Comparison of ENCODE assay signal across 15 cellular contexts in the genomic region with DNA sequence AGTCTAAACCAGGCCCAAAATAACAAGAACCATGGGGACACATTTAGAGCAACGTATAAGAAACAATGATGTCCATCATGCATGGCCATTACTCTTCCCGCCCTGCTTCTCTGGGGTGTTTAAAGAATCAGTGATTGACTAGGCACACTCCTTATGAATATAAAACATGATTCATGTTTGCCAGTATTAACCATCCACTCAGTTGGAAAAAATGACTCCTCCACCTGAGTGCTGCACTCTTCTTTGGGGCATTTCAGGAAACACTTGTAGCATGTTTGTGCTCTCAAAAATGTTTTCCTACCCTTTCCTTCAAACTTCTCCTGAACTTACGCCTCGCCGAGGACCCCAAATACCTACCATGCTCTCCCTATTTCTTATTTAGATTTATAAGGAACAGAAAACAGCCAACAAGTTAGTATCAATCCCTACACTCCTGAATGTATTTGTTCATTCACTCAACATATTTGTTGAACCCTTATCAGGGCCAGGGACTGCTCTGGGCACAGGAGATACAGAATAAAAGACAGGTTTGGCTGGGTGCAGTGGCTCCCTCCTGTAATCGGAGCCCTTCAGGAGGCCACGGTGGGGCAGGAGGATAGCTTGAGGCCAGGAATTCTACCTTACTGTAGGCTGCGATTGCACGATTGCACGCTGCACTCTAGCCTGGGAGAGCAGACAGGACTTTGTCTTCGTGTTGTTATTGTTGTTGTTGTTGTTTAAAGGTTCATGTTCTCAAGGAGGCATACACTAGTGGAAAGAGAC.
A peak's percentile ranks its signal among the peaks of the same experiment; 100 is the strongest.
DNase-seq lines count a peak whose midpoint lies in the region; ATAC-seq, FAIRE-seq and TF ChIP-seq lines count a peak whose summit lies in the region.
"Had no signal": no experiment of that assay in that cellular context is flagged by ENCODE, and none has a peak within 500 bp of the region (broad histone marks: within the 10 kb centered on the region; RNA-seq: fewer than 3 reads in every experiment).

No MANE protein-coding gene starts in this region.

- peaks cover 27% of the 10 kb centered on the region for H3K4me1 Mint-ChIP-seq in activated CD4-positive, alpha-beta memory T cell treated with anti-CD3 and anti-CD28 coated beads for 36 hours (ENCODE audit: low read depth)
- H3K4me1 Mint-ChIP-seq in activated CD4-positive, alpha-beta memory T cell treated with anti-CD3 and anti-CD28 coated beads, Interleukin-2, amount 10 ng/mL, durations not matched to agents 7 days and 5 days, result peaks cover 34% of the 10 kb centered on the region
- H3K4me1 Mint-ChIP-seq in central memory CD8-positive, alpha-beta T cell, result peaks cover 23% of the 10 kb centered on the region

- CTCF ChIA-PET in activated CD4-positive, alpha-beta memory T cell treated with anti-CD3 and anti-CD28 coated beads for 36 hours (lab: Charles Lee), result no interaction called here
- CTCF ChIA-PET in activated CD4-positive, alpha-beta memory T cell treated with anti-CD3 and anti-CD28 coated beads, Interleukin-2, amount 10 ng/mL, durations not matched to agents 7 days and 5 days (lab: Charles Lee), result no interaction called here

- H3K14ac ChIP-seq in mesenchymal stem cell (ENCODE audit: low read length in 2 of 2), result no peak overlapping the region

- H2BK12ac ChIP-seq in mesenchymal stem cell (ENCODE audit: low read length in 2 of 2), result peak overlapping the region; percentile 0 to 50

- H4K91ac ChIP-seq in mesenchymal stem cell (ENCODE audit: low read length), result no peak overlapping the region

- H3K27ac ChIP-seq in mesenchymal stem cell (ENCODE audit: low read length, poor library complexity, severe bottlenecking) (no peak overlapping the region), testis (peak overlapping the region; percentile 82 to 93)

- ATAC-seq in central memory CD8-positive, alpha-beta T cell (replicated peaks; ENCODE audit: extremely low read depth, poor library complexity, severe bottlenecking), result no peak
- no peak for ATAC-seq in GM19463 (IDR thresholded peaks at IDR 0.05; ENCODE audit: unreplicated experiment)

- H3K4me2 ChIP-seq in mesenchymal stem cell (ENCODE audit: low read length, poor library complexity, severe bottlenecking), result no peak overlapping the region

- no peaks in the 10 kb centered on the region for H3K36me3 ChIP-seq in mesenchymal stem cell (ENCODE audit: control insufficient read depth in 1 of 2, insufficient read depth in 2 of 2, low read depth in 1 of 2, low read length in 2 of 2)
- no peaks in the 10 kb centered on the region for H3K36me3 ChIP-seq in testis (ENCODE audit: low read depth, missing control alignments)

- H2AK5ac ChIP-seq in mesenchymal stem cell (ENCODE audit: low read length, severe bottlenecking), result no peak overlapping the region

- H3K9ac ChIP-seq in mesenchymal stem cell (ENCODE audit: low read length), result peak overlapping the region; percentile 92

- H2BK120ac ChIP-seq in mesenchymal stem cell (ENCODE audit: low read depth, low read length), result no peak overlapping the region

- TF ChIP-seq CTCF in testis (IDR thresholded peaks at IDR 0.05), result no peak

- H3K4me1 ChIP-seq in mesenchymal stem cell (ENCODE audit: control insufficient read depth, insufficient read depth, low read depth, low read length) (peaks cover 4% of the 10 kb centered on the region), testis (peaks cover 29% of the 10 kb centered on the region)

- no peaks in the 10 kb centered on the region for H3K9me3 Mint-ChIP-seq in activated CD4-positive, alpha-beta memory T cell treated with anti-CD3 and anti-CD28 coated beads for 36 hours
- H3K9me3 Mint-ChIP-seq in activated CD4-positive, alpha-beta memory T cell treated with anti-CD3 and anti-CD28 coated beads, Interleukin-2, amount 10 ng/mL, durations not matched to agents 7 days and 5 days, result no peaks in the 10 kb centered on the region
- no peaks in the 10 kb centered on the region for H3K9me3 Mint-ChIP-seq in central memory CD8-positive, alpha-beta T cell
- H3K9me3 Mint-ChIP-seq: activated CD4-positive, alpha-beta T cell treated with anti-CD3 and anti-CD28 coated beads, Interleukin-2, amount 10 ng/mL, durations not matched to agents 24 days and 14 days; activated naive CD4-positive, alpha-beta T cell treated with anti-CD3 and anti-CD28 coated beads, Interleukin-2, amount 50 U/mL, for 24 hours had no signal

- H3K27me3 ChIP-seq in mesenchymal stem cell (ENCODE audit: control insufficient read depth in 1 of 2, insufficient read depth in 1 of 2, low read length in 2 of 2) (no peaks in the 10 kb centered on the region), testis (no peaks in the 10 kb centered on the region)

- H3K27me3 Mint-ChIP-seq in activated CD4-positive, alpha-beta memory T cell treated with anti-CD3 and anti-CD28 coated beads for 36 hours, result peaks cover 59% of the 10 kb centered on the region
- H3K27me3 Mint-ChIP-seq in activated CD4-positive, alpha-beta memory T cell treated with anti-CD3 and anti-CD28 coated beads, Interleukin-2, amount 10 ng/mL, durations not matched to agents 7 days and 5 days, result peaks cover 75% of the 10 kb centered on the region
- H3K27me3 Mint-ChIP-seq in central memory CD8-positive, alpha-beta T cell, result peaks cover 11% of the 10 kb centered on the region

- intact Hi-C loops in activated CD4-positive, alpha-beta memory T cell treated with anti-CD3 and anti-CD28 coated beads for 36 hours (cut with micrococcal nuclease), result loop anchor here (5.0 to 10.0 kb wide), 2 partner anchors 181 to 623 kb away; a partner anchor contains a TSS
- intact Hi-C loops in testis (cut with DNase I; ENCODE audit: low total_unique reads), result loop anchor here (10.0 kb wide), 1 partner anchor 183 kb away; a partner anchor contains a TSS

- peak overlapping the region in 1 of 2 experiments; percentile 79 for H3K4me3 ChIP-seq in mesenchymal stem cell (ENCODE audit: insufficient read depth in 1 of 2, low read depth in 1 of 2, low read length in 2 of 2)
- peak overlapping the region in 1 of 2 donors; percentile 76 for H3K4me3 ChIP-seq in testis

- peak overlapping the region in 1 of 2 experiments; percentile 59 for H3K18ac ChIP-seq in mesenchymal stem cell (ENCODE audit: low read depth in 1 of 2, low read length in 2 of 2)

- H3K27ac Mint-ChIP-seq in activated CD4-positive, alpha-beta memory T cell treated with anti-CD3 and anti-CD28 coated beads for 36 hours, result peak overlapping the region; percentile 18
- no peak overlapping the region for H3K27ac Mint-ChIP-seq in activated CD4-positive, alpha-beta memory T cell treated with anti-CD3 and anti-CD28 coated beads, Interleukin-2, amount 10 ng/mL, durations not matched to agents 7 days and 5 days
- H3K27ac Mint-ChIP-seq in central memory CD8-positive, alpha-beta T cell (ENCODE audit: low read depth), result peak overlapping the region; percentile 38
- H3K27ac Mint-ChIP-seq: activated CD4-positive, alpha-beta T cell treated with anti-CD3 and anti-CD28 coated beads, Interleukin-2, amount 10 ng/mL, durations not matched to agents 24 days and 14 days; activated naive CD4-positive, alpha-beta T cell treated with anti-CD3 and anti-CD28 coated beads, Interleukin-2, amount 50 U/mL, for 24 hours had no signal

- no peak overlapping the region for H3K23ac ChIP-seq in mesenchymal stem cell (ENCODE audit: low read length in 2 of 2)

- no peak for DNase-seq in activated CD4-positive, alpha-beta memory T cell treated with anti-CD3 and anti-CD28 coated beads for 36 hours
- DNase-seq in activated CD4-positive, alpha-beta memory T cell treated with anti-CD3 and anti-CD28 coated beads, Interleukin-2, amount 10 ng/mL, durations not matched to agents 7 days and 5 days, result no peak
- DNase-seq in central memory CD8-positive, alpha-beta T cell (ENCODE audit: low spot score in 2 of 2), result no peak
- DNase-seq in mesenchymal stem cell (no peak), testis (no peak), urothelium cell line (ENCODE audit: low spot score) (no peak), SKM-1 (lab: John Stamatoyannopoulos, UW; ENCODE audit: unreplicated experiment) (no peak)
- DNase-seq: EL; GOT3; NCI-H446 treated with DMSO at 0.1 percent for 48 hours; stimulated activated CD4-positive, alpha-beta T cell treated with anti-CD3 and anti-CD28 coated beads, Interleukin-4, amount 100 ng/mL, for 24 hours had no signal

- no peak for FAIRE-seq in urothelium cell line (lab: Jason Lieb, UNC)
- FAIRE-seq: A204.1 had no signal

- H3K9me3 ChIP-seq in mesenchymal stem cell (ENCODE audit: control insufficient read depth, low read length), result no peaks in the 10 kb centered on the region
- H3K9me3 ChIP-seq in testis, result no peaks in the 10 kb centered on the region

- H2AFZ ChIP-seq in mesenchymal stem cell (ENCODE audit: low read depth, low read length), result no peak overlapping the region

- no peak overlapping the region for H3K4me3 Mint-ChIP-seq in activated CD4-positive, alpha-beta memory T cell treated with anti-CD3 and anti-CD28 coated beads for 36 hours
- no peak overlapping the region for H3K4me3 Mint-ChIP-seq in activated CD4-positive, alpha-beta memory T cell treated with anti-CD3 and anti-CD28 coated beads, Interleukin-2, amount 10 ng/mL, durations not matched to agents 7 days and 5 days
- no peak overlapping the region for H3K4me3 Mint-ChIP-seq in central memory CD8-positive, alpha-beta T cell
- H3K4me3 Mint-ChIP-seq: activated naive CD4-positive, alpha-beta T cell treated with anti-CD3 and anti-CD28 coated beads, Interleukin-2, amount 50 U/mL, for 24 hours had no signal

- no peak overlapping the region for H4K8ac ChIP-seq in mesenchymal stem cell (ENCODE audit: low read length)

- POLR2A ChIA-PET in activated CD4-positive, alpha-beta memory T cell treated with anti-CD3 and anti-CD28 coated beads for 36 hours (lab: Charles Lee), result no interaction called here
- POLR2A ChIA-PET in activated CD4-positive, alpha-beta memory T cell treated with anti-CD3 and anti-CD28 coated beads, Interleukin-2, amount 10 ng/mL, durations not matched to agents 7 days and 5 days (lab: Charles Lee), result no interaction called here

- H3K4ac ChIP-seq in mesenchymal stem cell (ENCODE audit: low read depth in 1 of 2, low read length in 2 of 2), result no peak overlapping the region

- H2BK15ac ChIP-seq in mesenchymal stem cell (ENCODE audit: low read depth, poor library complexity, severe bottlenecking), result no peak overlapping the region

- 94% methylated on average over 11 of the region's 11 CpGs for WGBS in mesenchymal stem cell
- WGBS in testis, 2 donors, result 63 to 74% methylated on average over 11 of the region's 11 CpGs

- H2BK5ac ChIP-seq in mesenchymal stem cell (ENCODE audit: low read depth, low read length, poor library complexity, severe bottlenecking), result no peak overlapping the region

- no peaks in the 10 kb centered on the region for H3K79me1 ChIP-seq in mesenchymal stem cell (replicated peaks; ENCODE audit: low read length, poor library complexity, severe bottlenecking)

- no peaks in the 10 kb centered on the region for H3K36me3 Mint-ChIP-seq in activated CD4-positive, alpha-beta memory T cell treated with anti-CD3 and anti-CD28 coated beads for 36 hours
- H3K36me3 Mint-ChIP-seq in activated CD4-positive, alpha-beta memory T cell treated with anti-CD3 and anti-CD28 coated beads, Interleukin-2, amount 10 ng/mL, durations not matched to agents 7 days and 5 days (ENCODE audit: low read depth), result no peaks in the 10 kb centered on the region
- peaks cover 2% of the 10 kb centered on the region for H3K36me3 Mint-ChIP-seq in central memory CD8-positive, alpha-beta T cell (ENCODE audit: insufficient read depth)
- H3K36me3 Mint-ChIP-seq: activated naive CD4-positive, alpha-beta T cell treated with anti-CD3 and anti-CD28 coated beads, Interleukin-2, amount 50 U/mL, for 24 hours had no signal

- TF ChIP-seq POLR2A in testis (IDR thresholded peaks at IDR 0.05), result no peak
